In genomic region chr3:182644800-182645433, GRCh38 we compare ENCODE assay signal across 15 cellular contexts.
DNase-seq lines count a peak whose midpoint lies in the region; ATAC-seq and TF ChIP-seq lines count a peak whose summit lies in the region.
"Had no signal": no experiment of that assay in that cellular context is flagged by ENCODE, and none has a peak within 500 bp of the region (broad histone marks: within the 10 kb centered on the region; RNA-seq: fewer than 3 reads in every experiment).

No MANE protein-coding gene starts in this region.

- H3K27me3 Mint-ChIP-seq in natural killer cell treated with Interleukin-12 subunit alpha and Interleukin-12 subunit beta and Interleukin-15 and Interleukin-18, amount 100 ng/mL, for 72 hours = peaks cover 13 to 44% of the 10 kb centered on the region in 2 donors
- peaks cover 14 to 31% of the 10 kb centered on the region in 2 donors for H3K27me3 Mint-ChIP-seq in natural killer cell (ENCODE audit: low read depth in 2 of 2)
- H3K27me3 Mint-ChIP-seq in stimulated activated naive CD8-positive, alpha-beta T cell treated with anti-CD3 and anti-CD28 coated beads, Interleukin-15, Interleukin-2, amounts not matched to agents 100 ng/mL and 50 ng/mL, for 24 hours = peaks cover 29% of the 10 kb centered on the region

- no peaks in the 10 kb centered on the region for H3K36me3 Mint-ChIP-seq in natural killer cell treated with Interleukin-12 subunit alpha and Interleukin-12 subunit beta and Interleukin-15 and Interleukin-18, amount 100 ng/mL, for 72 hours
- H3K36me3 Mint-ChIP-seq in natural killer cell = no peaks in the 10 kb centered on the region
- H3K36me3 Mint-ChIP-seq in stimulated activated naive CD8-positive, alpha-beta T cell treated with anti-CD3 and anti-CD28 coated beads, Interleukin-15, Interleukin-2, amounts not matched to agents 100 ng/mL and 50 ng/mL, for 24 hours (ENCODE audit: low read depth) = no peaks in the 10 kb centered on the region

- TF ChIP-seq POLR2A in esophagus muscularis mucosa (IDR thresholded peaks at IDR 0.05; ENCODE audit: low read depth) (no peak), heart left ventricle (IDR thresholded peaks at IDR 0.05) (no peak)

- no peak for TF ChIP-seq EP300 in esophagus muscularis mucosa (IDR thresholded peaks at IDR 0.05)

- H3K9me3 Mint-ChIP-seq in natural killer cell treated with Interleukin-12 subunit alpha and Interleukin-12 subunit beta and Interleukin-15 and Interleukin-18, amount 100 ng/mL, for 72 hours = peaks cover 2% of the 10 kb centered on the region
- peaks cover 0 to 2% of the 10 kb centered on the region in 2 donors for H3K9me3 Mint-ChIP-seq in natural killer cell
- no peaks in the 10 kb centered on the region for H3K9me3 Mint-ChIP-seq in stimulated activated naive CD8-positive, alpha-beta T cell treated with anti-CD3 and anti-CD28 coated beads, Interleukin-15, Interleukin-2, amounts not matched to agents 100 ng/mL and 50 ng/mL, for 24 hours
- H3K9me3 Mint-ChIP-seq: activated T-helper 1 cell treated with anti-CD3 and anti-CD28 coated beads, Interleukin-12 subunit alpha, Interleukin-12 subunit beta, Interleukin-2, Interleukin-4 antibody, amounts not matched to agents 30 ng/mL and 10 ng/mL and 1 ng/mL, durations not matched to agents 14 hours and 24 hours and 36 hours had no signal

- intact Hi-C loops in natural killer cell (cut with micrococcal nuclease) (no loop called here), esophagus muscularis mucosa (cut with DNase I) (no loop called here), heart left ventricle (cut with DNase I) (no loop called here), heart right ventricle (cut with DNase I) (no loop called here)

- H3K36me3 ChIP-seq in esophagus muscularis mucosa (no peaks in the 10 kb centered on the region), heart left ventricle (no peaks in the 10 kb centered on the region), heart right ventricle (no peaks in the 10 kb centered on the region)
- H3K36me3 ChIP-seq: prostate gland, suprapubic skin had no signal

- H3K27ac ChIP-seq in esophagus muscularis mucosa (replicated peaks in 1 of 4) = no peak overlapping the region
- H3K27ac ChIP-seq in heart left ventricle = no peak overlapping the region
- H3K27ac ChIP-seq in heart right ventricle = no peak overlapping the region
- H3K27ac ChIP-seq: HL-60, prostate gland, SK-N-MC, suprapubic skin had no signal

- peaks cover 0 to 7% (median 0%) of the 10 kb centered on the region in 4 donors for H3K9me3 ChIP-seq in esophagus muscularis mucosa
- H3K9me3 ChIP-seq in heart left ventricle = peaks cover 0 to 8% (median 0%) of the 10 kb centered on the region in 12 donors
- peaks cover 0 to 7% (median 0%) of the 10 kb centered on the region in 11 donors for H3K9me3 ChIP-seq in heart right ventricle
- H3K9me3 ChIP-seq: prostate gland, suprapubic skin had no signal

- H3K4me3 ChIP-seq in esophagus muscularis mucosa = no peak overlapping the region
- no peak overlapping the region for H3K4me3 ChIP-seq in heart left ventricle
- H3K4me3 ChIP-seq in heart right ventricle = no peak overlapping the region
- H3K4me3 ChIP-seq: prostate gland, SK-N-MC, suprapubic skin had no signal

- TF ChIP-seq CTCF in natural killer cell (IDR thresholded peaks at IDR 0.05) (no peak), esophagus muscularis mucosa (IDR thresholded peaks at IDR 0.05) (no peak), heart left ventricle (IDR thresholded peaks at IDR 0.05) (no peak), heart right ventricle (IDR thresholded peaks at IDR 0.05) (no peak)

- no peak overlapping the region for H3K27ac Mint-ChIP-seq in natural killer cell treated with Interleukin-12 subunit alpha and Interleukin-12 subunit beta and Interleukin-15 and Interleukin-18, amount 100 ng/mL, for 72 hours
- H3K27ac Mint-ChIP-seq in natural killer cell = no peak overlapping the region
- H3K27ac Mint-ChIP-seq in stimulated activated naive CD8-positive, alpha-beta T cell treated with anti-CD3 and anti-CD28 coated beads, Interleukin-15, Interleukin-2, amounts not matched to agents 100 ng/mL and 50 ng/mL, for 24 hours = peak overlapping the region; percentile 56
- H3K27ac Mint-ChIP-seq: activated T-helper 1 cell treated with anti-CD3 and anti-CD28 coated beads, Interleukin-12 subunit alpha, Interleukin-12 subunit beta, Interleukin-2, Interleukin-4 antibody, amounts not matched to agents 30 ng/mL and 10 ng/mL and 1 ng/mL, durations not matched to agents 14 hours and 24 hours and 36 hours had no signal

- H3K27me3 ChIP-seq in esophagus muscularis mucosa (no peaks in the 10 kb centered on the region), heart left ventricle (no peaks in the 10 kb centered on the region), heart right ventricle (peaks cover 0 to 7% (median 4%) of the 10 kb centered on the region in 7 donors)
- H3K27me3 ChIP-seq: suprapubic skin had no signal

- no peaks in the 10 kb centered on the region for H3K4me1 Mint-ChIP-seq in natural killer cell treated with Interleukin-12 subunit alpha and Interleukin-12 subunit beta and Interleukin-15 and Interleukin-18, amount 100 ng/mL, for 72 hours (ENCODE audit: low read depth in 2 of 2)
- H3K4me1 Mint-ChIP-seq in natural killer cell = no peaks in the 10 kb centered on the region
- H3K4me1 Mint-ChIP-seq in stimulated activated naive CD8-positive, alpha-beta T cell treated with anti-CD3 and anti-CD28 coated beads, Interleukin-15, Interleukin-2, amounts not matched to agents 100 ng/mL and 50 ng/mL, for 24 hours (ENCODE audit: low read depth) = peaks cover 6% of the 10 kb centered on the region

- H3K4me1 ChIP-seq in esophagus muscularis mucosa (no peaks in the 10 kb centered on the region), heart left ventricle (no peaks in the 10 kb centered on the region), heart right ventricle (no peaks in the 10 kb centered on the region)
- H3K4me1 ChIP-seq: prostate gland, suprapubic skin had no signal

- H3K4me3 Mint-ChIP-seq in natural killer cell treated with Interleukin-12 subunit alpha and Interleukin-12 subunit beta and Interleukin-15 and Interleukin-18, amount 100 ng/mL, for 72 hours = no peak overlapping the region
- no peak overlapping the region for H3K4me3 Mint-ChIP-seq in natural killer cell
- H3K4me3 Mint-ChIP-seq in stimulated activated naive CD8-positive, alpha-beta T cell treated with anti-CD3 and anti-CD28 coated beads, Interleukin-15, Interleukin-2, amounts not matched to agents 100 ng/mL and 50 ng/mL, for 24 hours = no peak overlapping the region
- H3K4me3 Mint-ChIP-seq: activated T-helper 1 cell treated with anti-CD3 and anti-CD28 coated beads, Interleukin-12 subunit alpha, Interleukin-12 subunit beta, Interleukin-2, Interleukin-4 antibody, amounts not matched to agents 30 ng/mL and 10 ng/mL and 1 ng/mL, durations not matched to agents 14 hours and 24 hours and 36 hours had no signal

- 93% methylated on average over 5 of the region's 5 CpGs for WGBS in esophagus muscularis mucosa
- 86 to 92% (median 88%) methylated on average over 5 of the region's 5 CpGs for whole genome bisulfite sequencing in heart left ventricle, 4 donors
- WGBS in heart right ventricle, 2 donors = 90 to 93% methylated on average over 5 of the region's 5 CpGs

- DNase-seq in natural killer cell treated with Interleukin-12 subunit alpha and Interleukin-12 subunit beta and Interleukin-15 and Interleukin-18, amount 100 ng/mL, for 72 hours (ENCODE audit: low spot score) = no peak
- DNase-seq in natural killer cell (no peak), esophagus muscularis mucosa (ENCODE audit: extremely low spot score) (peak; percentile 29), heart left ventricle (no peak), heart right ventricle (no peak), NCI-H1105 treated with DMSO at 0.1 percent for 48 hours (lab: John Stamatoyannopoulos, UW) (no peak)
- DNase-seq: DMS79, NCI-H2171 treated with DMSO at 0.1 percent for 48 hours had no signal

- ATAC-seq in natural killer cell treated with Interleukin-12 subunit alpha and Interleukin-12 subunit beta and Interleukin-15 and Interleukin-18, amount 100 ng/mL, for 72 hours = peak; percentile 12 to 54
- ATAC-seq in natural killer cell = no peak
- peak; percentile 79 for ATAC-seq in HG03442 (IDR thresholded peaks at IDR 0.05; ENCODE audit: unreplicated experiment)
- ATAC-seq in heart left ventricle = no peak
- ATAC-seq in heart right ventricle = no peak

Comparison
In these comparisons a context has a peak if more than half of its experiments do, and no peak if none do; other contexts are left out.
1. ATAC-seq: peak in natural killer cell treated with Interleukin-12 subunit alpha and Interleukin-12 subunit beta and Interleukin-15 and Interleukin-18, amount 100 ng/mL, for 72 hours (2 of 2) and HG03442 (single experiment); none in natural killer cell (0 of 3), heart left ventricle (0 of 4) and heart right ventricle (0 of 8).